In genomic region chr4:76712564-76712963, GRCh38 we compare ENCODE assay signal across 22 cellular contexts.
"Had no signal": no experiment of that assay in that cellular context is flagged by ENCODE, and none has a peak within 500 bp of the region (broad histone marks: within the 10 kb centered on the region; RNA-seq: fewer than 3 reads in every experiment).

No MANE protein-coding gene starts in this region.

- H3K4me1 ChIP-seq: pancreas, psoas muscle had no signal

- H3K27ac ChIP-seq: brain microvascular endothelial cell, heart left ventricle, pancreas, psoas muscle, right atrium auricular region, stomach, suprapubic skin, vagina had no signal

- DNase-seq: activated CD4-positive, alpha-beta T cell treated with anti-CD3 and anti-CD28 coated beads for 1 hour; activated CD4-positive, alpha-beta T cell treated with anti-CD3 and anti-CD28 coated beads, Interleukin-2, amount 50 U/mL, for 1 hour; activated CD8-positive, alpha-beta T cell treated with anti-CD3 and anti-CD28 coated beads, Interleukin-2, amount 10 ng/mL, durations not matched to agents 7 days and 5 days; activated gamma-delta T cell treated with Interleukin-2 at 50 U/mL for 16 hours; activated T-cell treated with anti-CD3 and anti-CD28 coated beads, Interleukin-2, amount 50 U/mL, for 1 hour; anterior cingulate cortex; brain microvascular endothelial cell; effector memory CD4-positive, alpha-beta T cell; esophagus squamous epithelium; heart left ventricle; left cardiac atrium; mesenchymal stem cell; nephron progenitor cell; pancreas; psoas muscle; stimulated activated CD4-positive, alpha-beta T cell treated with anti-CD3 and anti-CD28 coated beads, Interleukin-12 subunit alpha, Interleukin-12 subunit beta, amount 100 ng/mL, for 4 hours; stimulated activated CD4-positive, alpha-beta T cell treated with anti-CD3 and anti-CD28 coated beads, Interleukin-1b, Interleukin-23, amount 100 ng/mL, for 48 hours; stomach; T-helper 9 cell had no signal

- H3K4me3 ChIP-seq: esophagus squamous epithelium, heart left ventricle, pancreas, psoas muscle, right atrium auricular region, stomach, suprapubic skin, vagina had no signal

- H3K27me3 ChIP-seq: brain microvascular endothelial cell, esophagus squamous epithelium, heart left ventricle, pancreas, right atrium auricular region, stomach, suprapubic skin, vagina had no signal

- H3K9me3 ChIP-seq: esophagus squamous epithelium, heart left ventricle, pancreas, psoas muscle, right atrium auricular region, stomach, suprapubic skin, vagina had no signal

- H3K36me3 ChIP-seq: brain microvascular endothelial cell, suprapubic skin, vagina had no signal
